Comparison of ENCODE assay signal across 8 cellular contexts in the genomic region with DNA sequence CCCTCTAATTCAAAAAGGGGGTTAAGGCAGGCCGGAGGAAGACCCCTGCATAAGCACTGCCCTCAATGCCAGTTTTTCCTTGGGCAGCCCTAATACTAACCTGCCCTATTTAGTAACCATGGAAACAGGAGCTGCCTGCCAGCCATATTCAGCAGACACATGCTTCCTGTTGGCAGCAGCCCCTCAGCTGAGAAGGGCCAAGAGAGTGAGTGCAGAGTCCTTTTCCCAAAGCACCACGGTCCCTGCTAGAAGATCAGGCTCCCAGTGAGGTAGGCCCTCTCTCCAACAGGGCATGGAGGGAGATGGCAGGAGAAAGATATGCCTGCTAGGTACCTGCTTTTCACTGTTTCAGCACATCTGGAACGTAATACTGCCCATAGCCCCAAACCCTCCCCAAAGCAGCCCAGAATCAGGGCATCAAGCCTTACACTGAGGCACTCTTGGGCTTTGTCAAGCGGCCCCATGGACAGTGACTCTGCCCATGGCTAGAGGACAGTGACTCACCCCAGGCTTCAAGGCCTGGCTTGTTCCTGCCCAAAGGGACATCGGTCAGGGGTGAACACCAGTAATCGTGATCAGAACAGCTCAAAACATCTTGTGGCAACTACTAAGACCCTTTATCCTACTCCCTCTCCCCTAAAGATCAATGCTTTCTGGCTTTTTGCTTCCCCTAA.
DNase-seq lines count a peak whose midpoint lies in the region; FAIRE-seq and TF ChIP-seq lines count a peak whose summit lies in the region.

No MANE protein-coding gene starts in this region.

- H4K5ac ChIP-seq in H1 (ENCODE audit: insufficient read length, low read depth, low read length), result no peak overlapping the region

- peak overlapping the region; percentile 42 for H3K27ac ChIP-seq in BLaER1
- peak overlapping the region; percentile 8; the same call in 1 of the 2 replicates for H3K27ac ChIP-seq in H1 (ENCODE audit: low read depth, low read length)
- H3K27ac ChIP-seq in neural cell (ENCODE audit: low read length), result peak overlapping the region; percentile 46

- H4K91ac ChIP-seq in H1 (replicated peaks; ENCODE audit: insufficient read length, low read length), result no peak overlapping the region

- H3K4ac ChIP-seq in H1 (replicated peaks; ENCODE audit: insufficient read length, low read depth, low read length), result no peak overlapping the region

- H3K9me2 ChIP-seq in neural cell (ENCODE audit: insufficient read depth, low read length), result no peaks in the 10 kb centered on the region

- H3K23ac ChIP-seq in H1 (ENCODE audit: insufficient read length), result no peak overlapping the region

- no peak overlapping the region for H3K4me3 ChIP-seq in BLaER1
- H3K4me3 ChIP-seq in H1 (ENCODE audit: extremely low read depth in 1 of 4, insufficient read depth in 2 of 4, low read depth in 3 of 4, low read length in 4 of 4), result no peak overlapping the region
- peak overlapping the region; percentile 21 for H3K4me3 ChIP-seq in neural cell (ENCODE audit: low read length)

- peak overlapping the region; percentile 54; the same call in 1 of the 2 replicates for H2AK5ac ChIP-seq in H1 (ENCODE audit: low read depth, low read length)

- H2BK15ac ChIP-seq in H1 (ENCODE audit: low read length), result peak overlapping the region; percentile 33

- no peak for FAIRE-seq in H1 (lab: Jason Lieb, UNC)

- H4K20me1 ChIP-seq in BLaER1, result peaks cover 100% of the 10 kb centered on the region
- no peaks in the 10 kb centered on the region for H4K20me1 ChIP-seq in H1 (replicated peaks in 1 of 2; ENCODE audit: control insufficient read depth in 1 of 2, insufficient read depth in 2 of 2, low read length in 2 of 2)
- H4K20me1 ChIP-seq in neural cell (ENCODE audit: insufficient read depth), result no peaks in the 10 kb centered on the region

- no peak overlapping the region for H2BK120ac ChIP-seq in H1 (replicated peaks; ENCODE audit: low read depth, low read length)

- TF ChIP-seq POLR2A in H1 (IDR thresholded peaks at IDR 0.05; ENCODE audit: control extremely low read depth in 1 of 2, low read depth in 2 of 2, low read length in 2 of 2), result no peak

- H3K36me3 ChIP-seq in BLaER1 (peaks cover 66% of the 10 kb centered on the region), H1 (ENCODE audit: control insufficient read depth in 2 of 4, insufficient read depth in 4 of 4, low read length in 3 of 4) (no peaks in the 10 kb centered on the region), neural cell (ENCODE audit: insufficient read depth, low read length) (no peaks in the 10 kb centered on the region)

- no peaks in the 10 kb centered on the region for H3K9me3 ChIP-seq in BLaER1
- H3K9me3 ChIP-seq in H1 (ENCODE audit: insufficient read depth in 2 of 2, low read depth in 1 of 2, low read length in 1 of 2), result no peaks in the 10 kb centered on the region
- H3K9me3 ChIP-seq in neural cell (ENCODE audit: low read length), result no peaks in the 10 kb centered on the region

- peak; percentile 79 for DNase-seq in NCI-H2227 treated with DMSO at 0.1 percent for 48 hours (lab: John Stamatoyannopoulos, UW)
- no peak for DNase-seq in H1 (ENCODE audit: low read depth in 1 of 2, low spot score in 2 of 2)
- DNase-seq in RKO (ENCODE audit: low spot score), result no peak
- DNase-seq in HCEC 1CT, result no peak
- no peak for DNase-seq in iPS-NIHi7 (ENCODE audit: extremely low spot score)
- DNase-seq in activated CD4-positive, alpha-beta T cell treated with anti-CD3 and anti-CD28 coated beads for 48 hours, result no peak

- no peaks in the 10 kb centered on the region for H3K23me2 ChIP-seq in H1 (ENCODE audit: low read depth, low read length)

- peak overlapping the region; percentile 74 for H3K18ac ChIP-seq in H1 (ENCODE audit: extremely low read depth, low read length)

- H3K4me1 ChIP-seq in BLaER1 (peaks cover 77% of the 10 kb centered on the region), H1 (replicated peaks in 1 of 4; ENCODE audit: control insufficient read depth in 3 of 4, insufficient read depth in 4 of 4, low read length in 3 of 4) (peaks cover 19 to 36% (median 25%) of the 10 kb centered on the region in 4 experiments)

- 0 out of 2 replicates have a peak overlapping the region, but pooled peaks have one; percentile 11 for H2BK20ac ChIP-seq in H1 (ENCODE audit: low read length)

- peak overlapping the region; percentile 37; the same call in 1 of the 2 replicates for H4K8ac ChIP-seq in H1 (ENCODE audit: extremely low read depth, insufficient read depth, low read length)

- H3K4me2 ChIP-seq in BLaER1, result peak overlapping the region; percentile 41
- peak overlapping the region in 1 of 2 experiments; percentile 22; a peak in 1 of 4 replicates for H3K4me2 ChIP-seq in H1 (ENCODE audit: insufficient read depth in 1 of 2, low read depth in 2 of 2, low read length in 2 of 2)
- no peak overlapping the region for H3K4me2 ChIP-seq in neural cell (ENCODE audit: low read length)

- H2BK12ac ChIP-seq in H1 (ENCODE audit: low read depth, low read length), result peak overlapping the region; percentile 45

- TF ChIP-seq RAD21 in H1 (IDR thresholded peaks at IDR 0.05 in 1 of 2, conservative IDR thresholded peaks at IDR 0.05 in 1 of 2; ENCODE audit: low read depth in 2 of 2, low read length in 2 of 2), result no peak
- no peak for TF ChIP-seq RAD21 in neural cell (conservative IDR thresholded peaks at IDR 0.05)

- H3F3A ChIP-seq in neural cell (ENCODE audit: insufficient read depth, low read length, poor library complexity, severe bottlenecking), result no peaks in the 10 kb centered on the region

- no peaks in the 10 kb centered on the region for H3K27me3 ChIP-seq in BLaER1
- no peaks in the 10 kb centered on the region for H3K27me3 ChIP-seq in H1 (replicated peaks in 1 of 4; ENCODE audit: control insufficient read depth in 3 of 4, extremely low read depth in 1 of 4, insufficient read depth in 3 of 4, low read length in 3 of 4)
- H3K27me3 ChIP-seq in neural cell (ENCODE audit: insufficient read depth, low read depth, low read length), result no peaks in the 10 kb centered on the region

- H3K9ac ChIP-seq in BLaER1 (peak overlapping the region; percentile 15; the same call in 1 of the 2 replicates), H1 (replicated peaks in 1 of 4; ENCODE audit: extremely low read depth in 1 of 4, low read depth in 3 of 4, low read length in 3 of 4) (no peak overlapping the region), neural cell (ENCODE audit: low read length) (peak overlapping the region; percentile 41)

- no peak overlapping the region for H2AFZ ChIP-seq in H1 (ENCODE audit: low read length)
- peak overlapping the region; percentile 19 for H2AFZ ChIP-seq in neural cell (ENCODE audit: low read depth, low read length)

- no peak for TF ChIP-seq EP300 in H1 (IDR thresholded peaks at IDR 0.05; ENCODE audit: borderline replicate concordance in 1 of 2, low read depth in 2 of 2, low read length in 2 of 2)
- TF ChIP-seq EP300 in neural cell (conservative IDR thresholded peaks at IDR 0.05; ENCODE audit: poor library complexity, severe bottlenecking), result no peak

- CTCF ChIA-PET in H1 (lab: Charles Lee; ENCODE audit: partially characterized antibody), result interaction anchor here (0.7 to 23.0 kb wide), 8 partner anchors 14 to 312 kb away, joined by 3 to 324 read pairs (median 5); no protein-coding TSS in a partner anchor

- peak overlapping the region; percentile 3; the same call in 1 of the 2 replicates for H2BK5ac ChIP-seq in H1 (ENCODE audit: low read depth, low read length)

- H3K14ac ChIP-seq in H1 (ENCODE audit: insufficient read length), result no peak overlapping the region

- H3K79me2 ChIP-seq in H1 (ENCODE audit: control insufficient read depth in 1 of 2, insufficient read depth in 2 of 2, low read length in 2 of 2), result no peaks in the 10 kb centered on the region; a peak in 1 of 4 replicates
- H3K79me2 ChIP-seq in neural cell (replicated peaks; ENCODE audit: insufficient read depth, low read length), result no peaks in the 10 kb centered on the region

- WGBS in H1 (ENCODE audit: extremely low coverage in 1 of 2, insufficient coverage in 1 of 2, insufficient read length in 1 of 2, insufficient replicate concordance in 2 of 2, low coverage in 1 of 2, low lambda C conversion rate in 2 of 2, missing lambda C conversion rate in 1 of 2), 2 experiments, result 79% methylated on average over 6 of the region's 6 CpGs; no CpG with 5 or more reads in 1 of the 2 experiments

- H3K56ac ChIP-seq in H1 (replicated peaks; ENCODE audit: insufficient read length, low read depth, low read length), result no peak overlapping the region

- peaks cover 9% of the 10 kb centered on the region; the same call in 1 of the 2 replicates for H3K79me1 ChIP-seq in H1 (ENCODE audit: low read depth, low read length)

- no peak for TF ChIP-seq CTCF in H1 (IDR thresholded peaks at IDR 0.05; ENCODE audit: control extremely low read depth in 1 of 3, insufficient read depth in 1 of 3, low read depth in 1 of 3, low read length in 3 of 3)
- no peak for TF ChIP-seq CTCF in neural cell (IDR thresholded peaks at IDR 0.05; ENCODE audit: poor library complexity, severe bottlenecking)

- POLR2A ChIA-PET in H1 (lab: Charles Lee; ENCODE audit: partially characterized antibody), result interaction anchor here (0.5 to 2.9 kb wide), 7 partner anchors 9 to 201 kb away, joined by 3 to 12 read pairs (median 3); a partner anchor contains a TSS

TF ChIP-seq in H1, 55 proteins besides CTCF, POLR2A, EP300 and RAD21 (continues in another document):
- TF ChIP-seq CHD1 (IDR thresholded peaks at IDR 0.05; ENCODE audit: low read depth, low read length), result no peak
- no peak for TF ChIP-seq POU5F1 (IDR thresholded peaks at IDR 0.05; ENCODE audit: low read depth, low read length)
- no peak for TF ChIP-seq MAFK (IDR thresholded peaks at IDR 0.05; ENCODE audit: low read depth, low read length)
- TF ChIP-seq, protein P1, sequence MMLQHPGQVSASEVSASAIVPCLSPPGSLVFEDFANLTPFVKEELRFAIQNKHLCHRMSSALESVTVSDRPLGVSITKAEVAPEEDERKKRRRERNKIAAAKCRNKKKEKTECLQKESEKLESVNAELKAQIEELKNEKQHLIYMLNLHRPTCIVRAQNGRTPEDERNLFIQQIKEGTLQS (IDR thresholded peaks at IDR 0.05; ENCODE audit: insufficient read depth, low read depth, low read length), result no peak
- no peak for TF ChIP-seq SUZ12 (IDR thresholded peaks at IDR 0.05; ENCODE audit: low read length)
- TF ChIP-seq KDM1A (IDR thresholded peaks at IDR 0.05; ENCODE audit: borderline replicate concordance, low read length), result no peak

TF ChIP-seq in neural cell, 6 proteins besides CTCF, POLR2A, EP300 and RAD21:
- TF ChIP-seq MXI1 (conservative IDR thresholded peaks at IDR 0.05; ENCODE audit: poor library complexity, severe bottlenecking) (peak; percentile 51), POLR2AphosphoS5 (IDR thresholded peaks at IDR 0.05) (no peak)

Comparison
In these comparisons a context has a peak if more than half of its experiments do, and no peak if none do; other contexts are left out.
1. H3K9ac ChIP-seq: peak in BLaER1 (single experiment) and neural cell (single experiment); none in H1 (0 of 4).
2. Peak in every context shown above with its lines, with median percentiles within 50 percentile points of each other: H3K27ac ChIP-seq.